ENCODE assay signal across 17 cellular contexts in the genomic region with DNA sequence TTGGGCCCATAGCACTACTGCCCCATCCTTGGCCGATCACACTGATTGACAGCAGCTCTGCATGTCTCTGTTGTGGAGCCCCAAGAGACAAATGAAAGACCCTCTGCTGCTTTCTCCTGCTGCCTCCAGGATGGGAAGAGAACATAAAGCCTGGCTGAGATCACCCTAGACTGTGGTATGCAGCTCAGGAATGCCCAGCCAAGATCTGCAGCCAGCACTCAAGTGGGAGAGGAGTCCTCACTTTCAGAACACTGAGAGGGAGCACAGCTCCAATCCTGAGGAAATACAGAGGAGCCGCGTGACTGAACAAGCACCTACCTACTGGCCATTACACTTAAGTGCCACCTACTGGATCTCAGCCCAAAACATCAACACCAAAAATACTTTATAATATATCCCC.
DNase-seq lines count a peak whose midpoint lies in the region; ATAC-seq, FAIRE-seq and TF ChIP-seq lines count a peak whose summit lies in the region.
"Had no signal": no experiment of that assay in that cellular context is flagged by ENCODE, and none has a peak within 500 bp of the region (broad histone marks: within the 10 kb centered on the region; RNA-seq: fewer than 3 reads in every experiment).

No MANE protein-coding gene starts in this region.

- peak overlapping the region; percentile 73; the same call in 1 of the 2 replicates for H2AFZ ChIP-seq in H1 (ENCODE audit: low read length)
- no peak overlapping the region for H2AFZ ChIP-seq in mesenchymal stem cell (ENCODE audit: low read depth, low read length)
- H2AFZ ChIP-seq: GM23248 had no signal

- no peaks in the 10 kb centered on the region for H3K79me1 ChIP-seq in H1 (ENCODE audit: low read depth, low read length)
- no peaks in the 10 kb centered on the region for H3K79me1 ChIP-seq in mesenchymal stem cell (replicated peaks; ENCODE audit: low read length, poor library complexity, severe bottlenecking)

- H2BK5ac ChIP-seq in H1 (ENCODE audit: low read depth, low read length) (no peak overlapping the region), mesenchymal stem cell (ENCODE audit: low read depth, low read length, poor library complexity, severe bottlenecking) (no peak overlapping the region)

- H3K23ac ChIP-seq in H1 (ENCODE audit: insufficient read length): no peak overlapping the region
- no peak overlapping the region for H3K23ac ChIP-seq in mesenchymal stem cell (ENCODE audit: low read length in 2 of 2)

- no peak for TF ChIP-seq EP300 in H1 (IDR thresholded peaks at IDR 0.05; ENCODE audit: borderline replicate concordance in 1 of 2, low read depth in 2 of 2, low read length in 2 of 2)

- POLR2A ChIA-PET in H1 (lab: Charles Lee; ENCODE audit: partially characterized antibody): no interaction called here

- no peak overlapping the region for H4K5ac ChIP-seq in H1 (ENCODE audit: insufficient read length, low read depth, low read length)

- no peak overlapping the region for H3K4me3 ChIP-seq in left ventricle myocardium inferior
- H3K4me3 ChIP-seq in H1 (ENCODE audit: extremely low read depth in 1 of 4, insufficient read depth in 2 of 4, low read depth in 3 of 4, low read length in 4 of 4): no peak overlapping the region
- H3K4me3 ChIP-seq in mesenchymal stem cell (ENCODE audit: insufficient read depth in 1 of 2, low read depth in 1 of 2, low read length in 2 of 2): no peak overlapping the region
- H3K4me3 ChIP-seq in adrenal gland: no peak overlapping the region
- H3K4me3 ChIP-seq: BLaER1 treated with 17β-estradiol and CSF1 and Interleukin-3, amounts not matched to agents 10 nM and 100 nM; GM23248; HAP-1 had no signal

- H2BK120ac ChIP-seq in H1 (replicated peaks; ENCODE audit: low read depth, low read length) (no peak overlapping the region), mesenchymal stem cell (ENCODE audit: low read depth, low read length) (no peak overlapping the region)

- TF ChIP-seq CTCF in left ventricle myocardium inferior (IDR thresholded peaks at IDR 0.05; ENCODE audit: borderline replicate concordance) (no peak), H1 (IDR thresholded peaks at IDR 0.05; ENCODE audit: control extremely low read depth in 1 of 3, insufficient read depth in 1 of 3, low read depth in 1 of 3, low read length in 3 of 3) (no peak), adrenal gland (IDR thresholded peaks at IDR 0.05) (no peak)

- H3K4me1 ChIP-seq in left ventricle myocardium inferior: peaks cover 13% of the 10 kb centered on the region
- no peaks in the 10 kb centered on the region for H3K4me1 ChIP-seq in H1 (replicated peaks in 1 of 4; ENCODE audit: control insufficient read depth in 3 of 4, insufficient read depth in 4 of 4, low read length in 3 of 4)
- H3K4me1 ChIP-seq in mesenchymal stem cell (ENCODE audit: control insufficient read depth, insufficient read depth, low read depth, low read length): no peaks in the 10 kb centered on the region
- H3K4me1 ChIP-seq in adrenal gland (replicated peaks in 1 of 2): no peaks in the 10 kb centered on the region
- H3K4me1 ChIP-seq: BLaER1 treated with 17β-estradiol and CSF1 and Interleukin-3, amounts not matched to agents 10 nM and 100 nM; HAP-1 had no signal

- H3K27ac ChIP-seq in left ventricle myocardium inferior (replicated peaks): no peak overlapping the region
- H3K27ac ChIP-seq in H1 (ENCODE audit: low read depth, low read length): no peak overlapping the region
- H3K27ac ChIP-seq in mesenchymal stem cell (ENCODE audit: low read length, poor library complexity, severe bottlenecking): no peak overlapping the region
- no peak overlapping the region for H3K27ac ChIP-seq in adrenal gland
- H3K27ac ChIP-seq: 22Rv1; BLaER1 treated with 17β-estradiol and CSF1 and Interleukin-3, amounts not matched to agents 10 nM and 100 nM; GM23248; KMS-11 had no signal

- H3K36me3 ChIP-seq in left ventricle myocardium inferior: no peaks in the 10 kb centered on the region
- H3K36me3 ChIP-seq in H1 (ENCODE audit: control insufficient read depth in 2 of 4, insufficient read depth in 4 of 4, low read length in 3 of 4): no peaks in the 10 kb centered on the region
- H3K36me3 ChIP-seq in mesenchymal stem cell (ENCODE audit: control insufficient read depth in 1 of 2, insufficient read depth in 2 of 2, low read depth in 1 of 2, low read length in 2 of 2): no peaks in the 10 kb centered on the region
- H3K36me3 ChIP-seq in adrenal gland (replicated peaks in 1 of 2): no peaks in the 10 kb centered on the region
- H3K36me3 ChIP-seq: BLaER1 treated with 17β-estradiol and CSF1 and Interleukin-3, amounts not matched to agents 10 nM and 100 nM; HAP-1 had no signal

- H3K9me3 ChIP-seq in left ventricle myocardium inferior (replicated peaks): peaks cover 38% of the 10 kb centered on the region
- no peaks in the 10 kb centered on the region for H3K9me3 ChIP-seq in H1 (ENCODE audit: insufficient read depth in 2 of 2, low read depth in 1 of 2, low read length in 1 of 2)
- H3K9me3 ChIP-seq in mesenchymal stem cell (ENCODE audit: control insufficient read depth, low read length): peaks cover 3% of the 10 kb centered on the region
- H3K9me3 ChIP-seq in adrenal gland (replicated peaks in 1 of 3): no peaks in the 10 kb centered on the region
- H3K9me3 ChIP-seq: BLaER1 treated with 17β-estradiol and CSF1 and Interleukin-3, amounts not matched to agents 10 nM and 100 nM; HAP-1 had no signal

- no peak overlapping the region for H3K14ac ChIP-seq in H1 (ENCODE audit: insufficient read length)
- no peak overlapping the region for H3K14ac ChIP-seq in mesenchymal stem cell (ENCODE audit: low read length in 2 of 2)

- ATAC-seq in Right ventricle myocardium inferior (no peak), GM18858 (IDR thresholded peaks at IDR 0.05; ENCODE audit: unreplicated experiment) (no peak)

- H2BK12ac ChIP-seq in H1 (ENCODE audit: low read depth, low read length) (no peak overlapping the region), mesenchymal stem cell (ENCODE audit: low read length in 2 of 2) (no peak overlapping the region)

- 0 out of 2 replicates have a peak overlapping the region, but pooled peaks have one; percentile 10 for H2BK20ac ChIP-seq in H1 (ENCODE audit: low read length)

- H3K23me2 ChIP-seq in H1 (ENCODE audit: low read depth, low read length): no peaks in the 10 kb centered on the region

- 86% methylated on average over 3 of the region's 3 CpGs; no CpG with 5 or more reads in 1 of the 2 experiments for WGBS in H1 (ENCODE audit: extremely low coverage in 1 of 2, insufficient coverage in 1 of 2, insufficient read length in 1 of 2, insufficient replicate concordance in 2 of 2, low coverage in 1 of 2, low lambda C conversion rate in 2 of 2, missing lambda C conversion rate in 1 of 2), 2 experiments
- WGBS in mesenchymal stem cell: 89% methylated on average over 3 of the region's 3 CpGs
- WGBS in adrenal gland, 4 donors: 82 to 93% (median 89%) methylated on average over 2 to 3 of the region's 3 CpGs

- no peak overlapping the region; the same call in 1 of the 2 replicates for H3K18ac ChIP-seq in H1 (ENCODE audit: extremely low read depth, low read length)
- no peak overlapping the region for H3K18ac ChIP-seq in mesenchymal stem cell (ENCODE audit: low read depth in 1 of 2, low read length in 2 of 2)

- no peak overlapping the region for H3K4me2 ChIP-seq in H1 (ENCODE audit: insufficient read depth in 1 of 2, low read depth in 2 of 2, low read length in 2 of 2)
- H3K4me2 ChIP-seq in mesenchymal stem cell (ENCODE audit: low read length, poor library complexity, severe bottlenecking): no peak overlapping the region
- H3K4me2 ChIP-seq: BLaER1 treated with 17β-estradiol and CSF1 and Interleukin-3, amounts not matched to agents 10 nM and 100 nM; KMS-11 had no signal

- H3K4ac ChIP-seq in H1 (replicated peaks; ENCODE audit: insufficient read length, low read depth, low read length): no peak overlapping the region
- no peak overlapping the region for H3K4ac ChIP-seq in mesenchymal stem cell (ENCODE audit: low read depth in 1 of 2, low read length in 2 of 2)

- H4K20me1 ChIP-seq in H1 (replicated peaks in 1 of 2; ENCODE audit: control insufficient read depth in 1 of 2, insufficient read depth in 2 of 2, low read length in 2 of 2): no peaks in the 10 kb centered on the region
- H4K20me1 ChIP-seq: BLaER1 treated with 17β-estradiol and CSF1 and Interleukin-3, amounts not matched to agents 10 nM and 100 nM had no signal

- no peak overlapping the region for H3K56ac ChIP-seq in H1 (replicated peaks; ENCODE audit: insufficient read length, low read depth, low read length)

- no peak for FAIRE-seq in H1 (lab: Jason Lieb, UNC)

- DNase-seq in Right ventricle myocardium inferior (ENCODE audit: missing footprints): peak; percentile 8
- no peak for DNase-seq in left ventricle myocardium inferior
- no peak for DNase-seq in H1 (ENCODE audit: low read depth in 1 of 2, low spot score in 2 of 2)
- no peak for DNase-seq in mesenchymal stem cell
- no peak for DNase-seq in GM03348 (ENCODE audit: low spot score)
- no peak for DNase-seq in DMS153 treated with DMSO at 0.1 percent for 48 hours (lab: John Stamatoyannopoulos, UW; ENCODE audit: unreplicated experiment)
- DNase-seq in adrenal gland: no peak
- DNase-seq: Calu3; CD4-positive, CD25-positive, alpha-beta regulatory T cell; DMS79 treated with DMSO at 0.1 percent for 48 hours; GF-D8; GM23248 had no signal

- H3K9ac ChIP-seq in H1 (replicated peaks in 1 of 4; ENCODE audit: extremely low read depth in 1 of 4, low read depth in 3 of 4, low read length in 3 of 4) (no peak overlapping the region), mesenchymal stem cell (ENCODE audit: low read length) (no peak overlapping the region)
- H3K9ac ChIP-seq: BLaER1 treated with 17β-estradiol and CSF1 and Interleukin-3, amounts not matched to agents 10 nM and 100 nM; GM23248; KMS-11 had no signal

- H3K79me2 ChIP-seq in H1 (ENCODE audit: control insufficient read depth in 1 of 2, insufficient read depth in 2 of 2, low read length in 2 of 2): no peaks in the 10 kb centered on the region

- no peak for TF ChIP-seq POLR2A in H1 (IDR thresholded peaks at IDR 0.05; ENCODE audit: control extremely low read depth in 1 of 2, low read depth in 2 of 2, low read length in 2 of 2)
- no peak for TF ChIP-seq POLR2A in adrenal gland (IDR thresholded peaks at IDR 0.05)

- H4K8ac ChIP-seq in H1 (ENCODE audit: extremely low read depth, insufficient read depth, low read length) (peak overlapping the region; percentile 45; the same call in 1 of the 2 replicates), mesenchymal stem cell (ENCODE audit: low read length) (peak overlapping the region; percentile 8)

- TF ChIP-seq RAD21 in H1 (IDR thresholded peaks at IDR 0.05 in 1 of 2, conservative IDR thresholded peaks at IDR 0.05 in 1 of 2; ENCODE audit: low read depth in 2 of 2, low read length in 2 of 2): peak; percentile 21 to 34; a peak in 2 of 4 replicates

- no peak overlapping the region for H2BK15ac ChIP-seq in H1 (ENCODE audit: low read length)
- no peak overlapping the region for H2BK15ac ChIP-seq in mesenchymal stem cell (ENCODE audit: low read depth, poor library complexity, severe bottlenecking)

- H3K27me3 ChIP-seq in left ventricle myocardium inferior (ENCODE audit: low read depth) (no peaks in the 10 kb centered on the region), H1 (replicated peaks in 1 of 4; ENCODE audit: control insufficient read depth in 3 of 4, extremely low read depth in 1 of 4, insufficient read depth in 3 of 4, low read length in 3 of 4) (no peaks in the 10 kb centered on the region), mesenchymal stem cell (ENCODE audit: control insufficient read depth in 1 of 2, insufficient read depth in 1 of 2, low read length in 2 of 2) (no peaks in the 10 kb centered on the region), adrenal gland (no peaks in the 10 kb centered on the region)
- H3K27me3 ChIP-seq: BLaER1 treated with 17β-estradiol and CSF1 and Interleukin-3, amounts not matched to agents 10 nM and 100 nM had no signal

- H4K91ac ChIP-seq in H1 (replicated peaks; ENCODE audit: insufficient read length, low read length): no peak overlapping the region
- no peak overlapping the region for H4K91ac ChIP-seq in mesenchymal stem cell (ENCODE audit: low read length)

- intact Hi-C loops in Right ventricle myocardium inferior (cut with DNase I) (no loop called here), left ventricle myocardium inferior (cut with micrococcal nuclease) (no loop called here), adrenal gland (cut with DNase I) (no loop called here)

- H2AK5ac ChIP-seq in H1 (ENCODE audit: low read depth, low read length) (no peak overlapping the region), mesenchymal stem cell (ENCODE audit: low read length, severe bottlenecking) (no peak overlapping the region)

- CTCF ChIA-PET in H1 (lab: Charles Lee; ENCODE audit: partially characterized antibody): interaction anchor here (0.7 to 1.8 kb wide), 3 partner anchors 21 to 310 kb away, joined by 3 to 4 read pairs (median 4); no protein-coding TSS in a partner anchor
